2 cellular contexts compared by ENCODE assay signal in the genomic region with DNA sequence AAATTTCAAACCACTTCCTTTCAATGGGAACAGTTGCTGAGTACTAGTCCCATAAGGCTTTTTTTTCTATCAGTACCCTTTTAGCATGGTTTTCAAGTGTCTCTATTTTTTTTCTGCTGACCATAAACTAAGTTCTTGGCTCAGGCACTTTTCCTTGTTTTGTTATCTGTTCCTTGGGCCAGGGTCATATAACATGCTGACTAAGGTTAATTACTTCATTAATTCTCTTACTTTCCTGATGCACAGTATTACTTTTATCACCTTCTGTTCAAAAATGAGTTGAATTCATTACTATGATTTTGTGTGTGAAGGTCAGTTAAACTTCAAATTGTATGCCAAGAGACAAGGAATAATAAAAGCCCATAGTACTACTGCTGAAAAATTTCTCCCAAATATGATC.
TF ChIP-seq lines count a peak whose summit lies in the region.

No MANE protein-coding gene starts in this region.

TF ChIP-seq in HepG2, 621 proteins besides CTCF, POLR2A, EP300 and RAD21:
- no peak for TF ChIP-seq RAD51 (IDR thresholded peaks at IDR 0.05; ENCODE audit: borderline replicate concordance)
- peak; percentile 83 to 90 for TF ChIP-seq MAFK (conservative IDR thresholded peaks at IDR 0.05 in 1 of 2, IDR thresholded peaks at IDR 0.05 in 1 of 2; ENCODE audit: low read length in 2 of 2)
- peak; percentile 86 for TF ChIP-seq MAFF (IDR thresholded peaks at IDR 0.05; ENCODE audit: low read depth, low read length)

TF ChIP-seq in IMR-90, 13 proteins besides CTCF, POLR2A, EP300 and RAD21 (continued from another document):
- TF ChIP-seq MAFK (IDR thresholded peaks at IDR 0.05; ENCODE audit: low read depth, low read length), result peak; percentile 75
